In genomic region chr1:31696246-31696645, GRCh38 we compare ENCODE assay signal across 14 cellular contexts. TPM values are rescaled to one million over a fixed set of nuclear protein-coding genes. Genes with fewer than 3 reads are reported as not detected.
A peak's percentile ranks its signal among the peaks of the same experiment; 100 is the strongest.
DNase-seq lines count a peak whose midpoint lies in the region; ATAC-seq and TF ChIP-seq lines count a peak whose summit lies in the region.
"Had no signal": no experiment of that assay in that cellular context is flagged by ENCODE, and none has a peak within 500 bp of the region (broad histone marks: within the 10 kb centered on the region; RNA-seq: fewer than 3 reads in every experiment).

No MANE protein-coding gene starts in this region.

- no peak overlapping the region for H3K27ac ChIP-seq in left ventricle myocardium inferior (replicated peaks)
- peak overlapping the region in 2 of 4 donors; percentile 26 to 39 for H3K27ac ChIP-seq in body of pancreas
- peak overlapping the region in 1 of 3 donors; percentile 24 for H3K27ac ChIP-seq in thyroid gland

- no peaks in the 10 kb centered on the region for H3K9me3 ChIP-seq in left ventricle myocardium inferior (replicated peaks)
- H3K9me3 ChIP-seq in body of pancreas, result no peaks in the 10 kb centered on the region
- H3K9me3 ChIP-seq in mucosa of descending colon, result no peaks in the 10 kb centered on the region
- H3K9me3 ChIP-seq in thyroid gland, result no peaks in the 10 kb centered on the region
- H3K9me3 ChIP-seq: A549 had no signal

- TF ChIP-seq CTCF in left ventricle myocardium inferior (IDR thresholded peaks at IDR 0.05; ENCODE audit: borderline replicate concordance) (no peak), body of pancreas (IDR thresholded peaks at IDR 0.05) (no peak), mucosa of descending colon (IDR thresholded peaks at IDR 0.05) (no peak), thyroid gland (IDR thresholded peaks at IDR 0.05) (no peak), GM13977 (IDR thresholded peaks at IDR 0.05; ENCODE audit: extremely low read depth, insufficient read depth, missing control alignments) (no peak)

- H3K27me3 ChIP-seq in left ventricle myocardium inferior (ENCODE audit: low read depth) (no peaks in the 10 kb centered on the region), body of pancreas (no peaks in the 10 kb centered on the region), thyroid gland (no peaks in the 10 kb centered on the region)

- intact Hi-C loops in Right ventricle myocardium inferior (cut with DNase I), result no loop called here
- intact Hi-C loops in left ventricle myocardium inferior (cut with micrococcal nuclease), result no loop called here
- intact Hi-C loops in body of pancreas (cut with DNase I), result no loop called here
- intact Hi-C loops in mucosa of descending colon (cut with DNase I, micrococcal nuclease), result no loop called here
- intact Hi-C loops in thyroid gland (cut with DNase I), result no loop called here

- in situ Hi-C loops in GM13977 (cut with MboI; ENCODE audit: low pct_unique_long_range_greater_than_20kb, low sequenced_read_pairs, unreplicated experiment), result no loop called here

- WGBS in body of pancreas, 2 donors, result 66% methylated on average over 4 of the region's 4 CpGs; no CpG with 5 or more reads in 1 of the 2 donors
- WGBS in thyroid gland, 2 donors, result 42 to 70% methylated on average over 2 to 4 of the region's 4 CpGs

- H3K4me3 ChIP-seq in left ventricle myocardium inferior, result no peak overlapping the region
- H3K4me3 ChIP-seq in body of pancreas, result no peak overlapping the region
- H3K4me3 ChIP-seq in mucosa of descending colon, result no peak overlapping the region
- H3K4me3 ChIP-seq in thyroid gland (replicated peaks in 1 of 3), result no peak overlapping the region
- H3K4me3 ChIP-seq: A549 had no signal

- DNase-seq in Right ventricle myocardium inferior (ENCODE audit: missing footprints) (peak; percentile 67), left ventricle myocardium inferior (no peak), body of pancreas (peak; percentile 60 to 81 (median 78)), mucosa of descending colon (no peak), thyroid gland (peak; percentile 94), NCI-H187 treated with DMSO at 0.1 percent for 48 hours (lab: John Stamatoyannopoulos, UW) (no peak), T-helper 2 cell (no peak), GM13977 (ENCODE audit: low spot score) (no peak)
- DNase-seq: CD8-positive, alpha-beta T cell; naive thymus-derived CD4-positive, alpha-beta T cell; NCI-H1048; SIG-M5 had no signal

- H3K36me3 ChIP-seq in left ventricle myocardium inferior, result no peaks in the 10 kb centered on the region
- no peaks in the 10 kb centered on the region for H3K36me3 ChIP-seq in body of pancreas (replicated peaks in 1 of 2; ENCODE audit: insufficient read depth in 1 of 2, low read depth in 2 of 2)
- no peaks in the 10 kb centered on the region for H3K36me3 ChIP-seq in mucosa of descending colon (ENCODE audit: low read depth)
- no peaks in the 10 kb centered on the region for H3K36me3 ChIP-seq in thyroid gland

- peaks cover 20% of the 10 kb centered on the region for H3K4me1 ChIP-seq in left ventricle myocardium inferior
- peaks cover 21% of the 10 kb centered on the region for H3K4me1 ChIP-seq in body of pancreas
- H3K4me1 ChIP-seq in mucosa of descending colon (ENCODE audit: low read depth), result no peaks in the 10 kb centered on the region
- peaks cover 6 to 28% of the 10 kb centered on the region in 2 donors for H3K4me1 ChIP-seq in thyroid gland

- ATAC-seq in Right ventricle myocardium inferior, result no peak
- ATAC-seq in body of pancreas, result peak; percentile 74
- ATAC-seq in mucosa of descending colon, result peak; percentile 55
- ATAC-seq: A549; CD8-positive, alpha-beta T cell; HepG2; naive thymus-derived CD4-positive, alpha-beta T cell had no signal

- no peak for TF ChIP-seq POLR2A in body of pancreas (IDR thresholded peaks at IDR 0.05)
- TF ChIP-seq POLR2A in thyroid gland (IDR thresholded peaks at IDR 0.05), result no peak

RNA-seq across cellular contexts. Expression of gene COL16A1, which starts 7.6 kb away (rescaled TPM):
- 12.7 TPM for total RNA-seq in Right ventricle myocardium inferior
- total RNA-seq in left ventricle myocardium inferior, result 18.3 TPM
- 10 to 100 TPM; 10.1 to 15.8 TPM for total RNA-seq in body of pancreas
- total RNA-seq in mucosa of descending colon, result 10 to 100 TPM; 11.2 to 62.9 (median 19.3) TPM
- 100 to 1,000 TPM in 2 of 4 donors, 10 to 100 TPM in 2; 61.3 to 121 (median 97.1) TPM for total RNA-seq in thyroid gland

RNA-seq across cellular contexts. Expression of gene PEF1, which starts 51.6 kb away (rescaled TPM):
- total RNA-seq in Right ventricle myocardium inferior (34.9 TPM), left ventricle myocardium inferior (36.4 TPM), body of pancreas (10 to 100 TPM; 23.6 to 24.1 TPM), mucosa of descending colon (10 to 100 TPM; 47.5 to 54.5 (median 52.9) TPM), thyroid gland (100 to 1,000 TPM; 180 to 355 (median 312) TPM)

Comparison
In these comparisons a context has a peak if more than half of its experiments do, and no peak if none do; other contexts are left out.
1. DNase-seq: peak in Right ventricle myocardium inferior (single experiment), body of pancreas (4 of 4) and thyroid gland (2 of 2); none in left ventricle myocardium inferior (single experiment), mucosa of descending colon (0 of 3), NCI-H187 treated with DMSO at 0.1 percent for 48 hours (single experiment), T-helper 2 cell (0 of 5) and GM13977 (single experiment).